Comparison of ENCODE assay signal across 1 cellular context in genomic region chr3:182180646-182181385, GRCh38.
TF ChIP-seq lines count a peak whose summit lies in the region.

No MANE protein-coding gene starts in this region.

TF ChIP-seq in HepG2, 621 proteins besides CTCF, POLR2A, EP300 and RAD21 (continued from another document):
- TF ChIP-seq REST (IDR thresholded peaks at IDR 0.05; ENCODE audit: borderline replicate concordance in 1 of 2, low read depth in 1 of 2, low read length in 2 of 2): no peak
- no peak for TF ChIP-seq ZNF891 (CRISPR knock-in tag; IDR thresholded peaks at IDR 0.05)
